Comparison of ENCODE assay signal across 1 cellular context in the genomic region with DNA sequence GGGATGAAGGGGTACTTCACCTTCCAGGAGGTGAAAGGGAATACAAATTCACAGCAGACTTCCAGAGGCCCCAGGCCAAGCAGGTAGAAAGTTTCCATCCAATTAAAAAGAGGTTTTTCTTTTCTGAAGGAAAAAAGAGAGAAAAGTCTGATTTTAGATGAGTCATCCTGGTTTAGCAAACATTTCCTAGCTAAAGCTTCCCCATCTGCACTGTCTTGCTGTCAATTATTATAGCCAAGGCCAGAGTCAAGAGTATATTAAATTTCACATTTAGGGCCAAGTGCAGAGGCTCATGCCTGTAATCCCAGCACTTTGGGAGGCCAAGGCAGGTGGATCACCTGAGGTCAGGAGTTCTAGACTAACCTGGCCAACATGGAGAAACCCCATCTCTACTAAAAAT.
TF ChIP-seq lines count a peak whose summit lies in the region.

No MANE protein-coding gene starts in this region.

TF ChIP-seq in GM23338, 12 proteins besides CTCF, POLR2A, EP300 and RAD21 (continued from another document):
- TF ChIP-seq REST (IDR thresholded peaks at IDR 0.05; ENCODE audit: unreplicated experiment): no peak
- TF ChIP-seq, protein P1, sequence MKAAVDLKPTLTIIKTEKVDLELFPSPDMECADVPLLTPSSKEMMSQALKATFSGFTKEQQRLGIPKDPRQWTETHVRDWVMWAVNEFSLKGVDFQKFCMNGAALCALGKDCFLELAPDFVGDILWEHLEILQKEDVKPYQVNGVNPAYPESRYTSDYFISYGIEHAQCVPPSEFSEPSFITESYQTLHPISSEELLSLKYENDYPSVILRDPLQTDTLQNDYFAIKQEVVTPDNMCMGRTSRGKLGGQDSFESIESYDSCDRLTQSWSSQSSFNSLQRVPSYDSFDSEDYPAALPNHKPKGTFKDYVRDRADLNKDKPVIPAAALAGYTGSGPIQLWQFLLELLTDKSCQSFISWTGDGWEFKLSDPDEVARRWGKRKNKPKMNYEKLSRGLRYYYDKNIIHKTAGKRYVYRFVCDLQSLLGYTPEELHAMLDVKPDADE (IDR thresholded peaks at IDR 0.05): no peak
- TF ChIP-seq NANOG (IDR thresholded peaks at IDR 0.05; ENCODE audit: borderline replicate concordance): no peak
- TF ChIP-seq STAT1 (IDR thresholded peaks at IDR 0.05; ENCODE audit: unreplicated experiment): no peak
- no peak for TF ChIP-seq ZNF462 (CRISPR knock-in tag; IDR thresholded peaks at IDR 0.05)
- no peak for TF ChIP-seq POLR2AphosphoS5 (IDR thresholded peaks at IDR 0.05; ENCODE audit: low read depth)
- TF ChIP-seq CREB1 (CRISPR knock-in tag; IDR thresholded peaks at IDR 0.05; ENCODE audit: low read depth): no peak
- TF ChIP-seq EZH2phosphoT487 (IDR thresholded peaks at IDR 0.05; ENCODE audit: unreplicated experiment): no peak
- TF ChIP-seq ZNF114 (CRISPR knock-in tag; IDR thresholded peaks at IDR 0.05): no peak
TF ChIP-seq in GM23338: peak in this region for 0.
